12 cellular contexts compared by ENCODE assay signal in the genomic region with DNA sequence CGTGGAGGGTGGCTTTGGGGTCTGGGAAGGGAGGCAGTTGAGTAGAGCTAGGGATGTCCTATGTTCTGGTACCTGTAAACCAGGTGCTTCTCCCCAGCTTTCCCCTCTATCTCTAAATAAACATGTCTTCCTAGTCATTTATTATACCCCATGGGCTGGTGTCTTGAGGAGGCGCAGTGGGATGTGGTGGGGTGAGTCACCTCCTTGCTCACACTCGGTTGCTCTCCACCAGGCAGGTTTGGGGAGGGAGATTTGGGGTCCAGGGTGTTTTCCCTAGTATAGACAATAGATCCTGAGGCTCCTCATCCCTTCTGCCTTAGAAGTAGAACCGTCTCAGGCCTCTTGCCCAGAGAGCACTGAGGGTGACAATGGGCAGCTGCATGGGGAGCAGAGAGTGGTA. TPM values are rescaled to one million over a fixed set of nuclear protein-coding genes. Genes with fewer than 3 reads are reported as not detected.
DNase-seq lines count a peak whose midpoint lies in the region; ATAC-seq and TF ChIP-seq lines count a peak whose summit lies in the region.
"Had no signal": no experiment of that assay in that cellular context is flagged by ENCODE, and none has a peak within 500 bp of the region (broad histone marks: within the 10 kb centered on the region; RNA-seq: fewer than 3 reads in every experiment).

No MANE protein-coding gene starts in this region.

- CTCF ChIA-PET in CD4-positive, alpha-beta T cell (lab: Charles Lee), result interaction anchor here (3.5 kb wide), 1 partner anchor 41 kb away, joined by 39 read pairs; no protein-coding TSS in a partner anchor

- peak overlapping the region; percentile 66 for H3K4me3 Mint-ChIP-seq in CD4-positive, alpha-beta T cell

- H3K27me3 ChIP-seq in CD4-positive, alpha-beta T cell (ENCODE audit: control insufficient read depth, insufficient read depth, low read length), result no peaks in the 10 kb centered on the region

- H3K9me3 Mint-ChIP-seq in CD4-positive, alpha-beta T cell, result no peaks in the 10 kb centered on the region
- no peaks in the 10 kb centered on the region for H3K9me3 Mint-ChIP-seq in activated naive CD4-positive, alpha-beta T cell treated with anti-CD3 and anti-CD28 coated beads, Interleukin-2, amount 50 U/mL, for 72 hours

- intact Hi-C loops in CD4-positive, alpha-beta T cell (cut with DNase I, micrococcal nuclease), result loop anchor here in 1 of 2 experiments (2.0 kb wide), 1 partner anchor 16 kb away; no protein-coding TSS in a partner anchor

- peaks cover 5% of the 10 kb centered on the region for H3K27me3 Mint-ChIP-seq in CD4-positive, alpha-beta T cell

- no peak for TF ChIP-seq CTCF in CD4-positive, alpha-beta T cell (IDR thresholded peaks at IDR 0.05)

- ATAC-seq in CD4-positive, alpha-beta T cell (ENCODE audit: poor library complexity), result no peak
- peak; percentile 39 to 67 for ATAC-seq in activated naive CD4-positive, alpha-beta T cell treated with anti-CD3 and anti-CD28 coated beads, Interleukin-2, amount 50 U/mL, for 72 hours
- ATAC-seq: mucosa of descending colon had no signal

- no peak overlapping the region for H3K27ac ChIP-seq in CD4-positive, alpha-beta T cell (ENCODE audit: low read depth, low read length)

- H3K27ac Mint-ChIP-seq in CD4-positive, alpha-beta T cell, result peak overlapping the region; percentile 93
- peak overlapping the region; percentile 0 to 69 for H3K27ac Mint-ChIP-seq in activated naive CD4-positive, alpha-beta T cell treated with anti-CD3 and anti-CD28 coated beads, Interleukin-2, amount 50 U/mL, for 72 hours

- no peaks in the 10 kb centered on the region for H3K9me3 ChIP-seq in CD4-positive, alpha-beta T cell (ENCODE audit: control insufficient read depth, low read length)
- H3K9me3 ChIP-seq: mucosa of descending colon had no signal

- peaks cover 81% of the 10 kb centered on the region for H3K4me1 Mint-ChIP-seq in CD4-positive, alpha-beta T cell (ENCODE audit: low read depth)

- POLR2A ChIA-PET in CD4-positive, alpha-beta T cell (lab: Charles Lee), result no interaction called here

- H3K36me3 Mint-ChIP-seq in CD4-positive, alpha-beta T cell (ENCODE audit: low read depth), result peaks cover 82% of the 10 kb centered on the region
- H3K36me3 Mint-ChIP-seq in activated naive CD4-positive, alpha-beta T cell treated with anti-CD3 and anti-CD28 coated beads, Interleukin-2, amount 50 U/mL, for 72 hours, result peaks cover 31 to 63% of the 10 kb centered on the region in 2 donors

- DNase-seq in CD4-positive, alpha-beta T cell, result peak in 4 of 10 experiments; percentile 31 to 41 (median 37)
- DNase-seq in activated CD4-positive, alpha-beta T cell treated with anti-CD3 and anti-CD28 coated beads for 48 hours, result peak; percentile 73
- peak in 1 of 2 donors; percentile 78 for DNase-seq in activated naive CD4-positive, alpha-beta T cell treated with anti-CD3 and anti-CD28 coated beads, Interleukin-2, amount 50 U/mL, for 72 hours (ENCODE audit: low spot score in 2 of 2)
- peak; percentile 77 for DNase-seq in stimulated activated CD4-positive, alpha-beta T cell treated with anti-CD3 and anti-CD28 coated beads, Interleukin-15, amount 100 ng/mL, for 24 hours
- DNase-seq in Kasumi-1 (lab: John Stamatoyannopoulos, UW) (no peak), anterior cingulate cortex (lab: John Stamatoyannopoulos, UW) (no peak), germinal center (ENCODE audit: low spot score) (no peak), C1 segment of cervical spinal cord (lab: John Stamatoyannopoulos, UW) (no peak)
- DNase-seq: mucosa of descending colon, OCI-M1, T1000 had no signal

RNA-seq across cellular contexts. Expression of gene PSD4, which starts 5.1 kb away (rescaled TPM):
- total RNA-seq in CD4-positive, alpha-beta T cell, result 100 to 1,000 TPM in 1 of 2 experiments, 10 to 100 TPM in 1; 96.5 to 101 TPM
- total RNA-seq in activated naive CD4-positive, alpha-beta T cell treated with anti-CD3 and anti-CD28 coated beads, Interleukin-2, amount 50 U/mL, for 72 hours, result 100 to 1,000 TPM; 137 to 305 TPM

RNA-seq across cellular contexts. Expression of gene IL1RN, which starts 51.5 kb away (rescaled TPM):
- under 1 TPM; 0.31 to 0.58 TPM for total RNA-seq in CD4-positive, alpha-beta T cell
- total RNA-seq in activated naive CD4-positive, alpha-beta T cell treated with anti-CD3 and anti-CD28 coated beads, Interleukin-2, amount 50 U/mL, for 72 hours, result 1 to 10 TPM; 1.6 to 2.1 TPM
- total RNA-seq: LHCN-M2 had no signal

Comparison
In these comparisons a context has a peak if more than half of its experiments do, and no peak if none do; other contexts are left out.
1. DNase-seq: peak in activated CD4-positive, alpha-beta T cell treated with anti-CD3 and anti-CD28 coated beads for 48 hours (single experiment) and stimulated activated CD4-positive, alpha-beta T cell treated with anti-CD3 and anti-CD28 coated beads, Interleukin-15, amount 100 ng/mL, for 24 hours (single experiment); none in Kasumi-1 (0 of 2), anterior cingulate cortex (0 of 58), germinal center (single experiment) and C1 segment of cervical spinal cord (0 of 14).